Comparison of ENCODE assay signal across 13 cellular contexts in the genomic region with DNA sequence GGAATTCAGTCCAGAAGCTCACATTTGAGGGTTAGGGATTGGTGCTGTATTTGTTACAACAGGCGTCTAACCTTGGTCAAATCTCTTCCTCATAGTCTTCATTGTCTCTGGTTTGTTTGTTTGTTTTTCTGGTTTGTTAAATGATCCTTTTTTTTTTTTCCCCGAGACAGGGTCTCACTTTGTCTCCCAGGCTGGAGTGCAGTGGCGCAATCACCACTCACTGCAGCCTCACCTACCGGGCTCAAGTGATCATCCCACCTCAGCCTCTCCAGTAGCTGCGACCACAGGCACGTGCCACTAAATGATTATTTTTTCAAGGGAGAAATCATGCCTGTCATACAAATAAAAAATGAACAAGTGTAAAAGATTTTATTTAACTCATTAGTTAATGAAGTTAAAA. TPM values are rescaled to one million over a fixed set of nuclear protein-coding genes. Genes with fewer than 3 reads are reported as not detected.
DNase-seq lines count a peak whose midpoint lies in the region; ATAC-seq lines count a peak whose summit lies in the region.
"Had no signal": no experiment of that assay in that cellular context is flagged by ENCODE, and none has a peak within 500 bp of the region (broad histone marks: within the 10 kb centered on the region; RNA-seq: fewer than 3 reads in every experiment).

No MANE protein-coding gene starts in this region.

- no peak overlapping the region for H3K27ac ChIP-seq in CD4-positive, CD25-positive, alpha-beta regulatory T cell (ENCODE audit: insufficient read depth, low read length, poor library complexity, severe bottlenecking)
- no peak overlapping the region for H3K27ac ChIP-seq in naive thymus-derived CD4-positive, alpha-beta T cell (ENCODE audit: low read depth, low read length)
- H3K27ac ChIP-seq: upper lobe of right lung had no signal

- no peaks in the 10 kb centered on the region for H3K36me3 Mint-ChIP-seq in CD4-positive, CD25-positive, alpha-beta regulatory T cell
- H3K36me3 Mint-ChIP-seq in T-helper 17 cell (ENCODE audit: low read depth): peaks cover 4% of the 10 kb centered on the region
- H3K36me3 Mint-ChIP-seq in naive thymus-derived CD4-positive, alpha-beta T cell: no peaks in the 10 kb centered on the region

- intact Hi-C loops in naive thymus-derived CD4-positive, alpha-beta T cell (cut with micrococcal nuclease): loop anchor here (1.0 to 5.0 kb wide), 3 partner anchors 76 to 475 kb away; no protein-coding TSS in a partner anchor

- peaks cover 0 to 2% (median 0%) of the 10 kb centered on the region in 7 donors for H3K9me3 Mint-ChIP-seq in CD4-positive, CD25-positive, alpha-beta regulatory T cell
- no peaks in the 10 kb centered on the region for H3K9me3 Mint-ChIP-seq in naive thymus-derived CD4-positive, alpha-beta T cell

- peaks cover 13% of the 10 kb centered on the region for H3K4me1 ChIP-seq in CD4-positive, CD25-positive, alpha-beta regulatory T cell (ENCODE audit: control insufficient read depth, insufficient read depth, low read length, poor library complexity, severe bottlenecking)
- peaks cover 0 to 8% of the 10 kb centered on the region in 2 donors for H3K4me1 ChIP-seq in naive thymus-derived CD4-positive, alpha-beta T cell (ENCODE audit: control insufficient read depth in 2 of 2, insufficient read depth in 2 of 2, low read length in 2 of 2)

- DNase-seq in NCI-H748 (lab: John Stamatoyannopoulos, UW; ENCODE audit: unreplicated experiment): peak; percentile 2
- DNase-seq in NCI-H748 treated with DMSO at 0.1 percent for 48 hours (lab: John Stamatoyannopoulos, UW): no peak
- DNase-seq in CD4-positive, CD25-positive, alpha-beta regulatory T cell: no peak
- no peak for DNase-seq in T-helper 17 cell
- DNase-seq in naive thymus-derived CD4-positive, alpha-beta T cell: no peak
- DNase-seq in NK-92 treated with Interleukin-12 subunit alpha and Interleukin-12 subunit beta, amount 100 ng/mL, for 24 hours (lab: John Stamatoyannopoulos, UW): no peak
- DNase-seq: activated CD4-positive, CD25-positive, alpha-beta regulatory T cell; NCI-H1436 treated with DMSO at 0.1 percent for 48 hours; NCI-H510A treated with DMSO at 0.1 percent for 48 hours; stimulated activated CD4-positive, alpha-beta T cell treated with anti-CD3 and anti-CD28 coated beads, Interleukin-2, amount 100 ng/mL, for 48 hours had no signal

- CTCF ChIA-PET in naive thymus-derived CD4-positive, alpha-beta T cell (lab: Charles Lee): interaction anchor here (0.9 kb wide), 1 partner anchor 86 kb away, joined by 5 read pairs; no protein-coding TSS in a partner anchor

- H3K4me3 ChIP-seq in CD4-positive, CD25-positive, alpha-beta regulatory T cell (ENCODE audit: low read depth, low read length): no peak overlapping the region
- no peak overlapping the region for H3K4me3 ChIP-seq in naive thymus-derived CD4-positive, alpha-beta T cell (ENCODE audit: low read length)

- H3K27ac Mint-ChIP-seq in CD4-positive, CD25-positive, alpha-beta regulatory T cell: no peak overlapping the region
- H3K27ac Mint-ChIP-seq in T-helper 17 cell: no peak overlapping the region
- no peak overlapping the region for H3K27ac Mint-ChIP-seq in naive thymus-derived CD4-positive, alpha-beta T cell

- peaks cover 0 to 14% (median 8%) of the 10 kb centered on the region in 4 donors for H3K4me1 Mint-ChIP-seq in CD4-positive, CD25-positive, alpha-beta regulatory T cell
- H3K4me1 Mint-ChIP-seq in T-helper 17 cell: peaks cover 8% of the 10 kb centered on the region
- H3K4me1 Mint-ChIP-seq in naive thymus-derived CD4-positive, alpha-beta T cell: peaks cover 0 to 14% (median 10%) of the 10 kb centered on the region in 7 donors

- no peaks in the 10 kb centered on the region for H3K36me3 ChIP-seq in CD4-positive, CD25-positive, alpha-beta regulatory T cell (ENCODE audit: control insufficient read depth, insufficient read depth, low read length)
- no peaks in the 10 kb centered on the region for H3K36me3 ChIP-seq in naive thymus-derived CD4-positive, alpha-beta T cell (ENCODE audit: control insufficient read depth in 2 of 3, insufficient read depth in 3 of 3, low read length in 3 of 3)
- H3K36me3 ChIP-seq: upper lobe of right lung had no signal

- no peak for ATAC-seq in CD4-positive, CD25-positive, alpha-beta regulatory T cell (ENCODE audit: low read depth in 2 of 2)
- ATAC-seq in T-helper 17 cell: no peak
- no peak for ATAC-seq in naive thymus-derived CD4-positive, alpha-beta T cell
- ATAC-seq in HG02870 (IDR thresholded peaks at IDR 0.05; ENCODE audit: unreplicated experiment): no peak
- no peak for ATAC-seq in HG02759 (IDR thresholded peaks at IDR 0.05; ENCODE audit: unreplicated experiment)

- peaks cover 58% of the 10 kb centered on the region for H3K27me3 Mint-ChIP-seq in CD4-positive, CD25-positive, alpha-beta regulatory T cell
- peaks cover 26% of the 10 kb centered on the region for H3K27me3 Mint-ChIP-seq in T-helper 17 cell
- peaks cover 38 to 44% (median 38%) of the 10 kb centered on the region in 5 donors for H3K27me3 Mint-ChIP-seq in naive thymus-derived CD4-positive, alpha-beta T cell

- peak overlapping the region in 3 of 4 donors; percentile 26 to 57 (median 49) for H3K4me3 Mint-ChIP-seq in CD4-positive, CD25-positive, alpha-beta regulatory T cell
- H3K4me3 Mint-ChIP-seq in T-helper 17 cell: peak overlapping the region; percentile 86
- peak overlapping the region in 9 of 10 donors; percentile 62 to 80 (median 71) for H3K4me3 Mint-ChIP-seq in naive thymus-derived CD4-positive, alpha-beta T cell

- POLR2A ChIA-PET in naive thymus-derived CD4-positive, alpha-beta T cell (lab: Charles Lee): no interaction called here

- H3K27me3 ChIP-seq in CD4-positive, CD25-positive, alpha-beta regulatory T cell (ENCODE audit: control insufficient read depth, insufficient read depth, low read length): peaks cover 11% of the 10 kb centered on the region
- no peaks in the 10 kb centered on the region for H3K27me3 ChIP-seq in naive thymus-derived CD4-positive, alpha-beta T cell (ENCODE audit: control insufficient read depth in 2 of 2, insufficient read depth in 2 of 2, low read length in 2 of 2)

- H3K9me3 ChIP-seq in CD4-positive, CD25-positive, alpha-beta regulatory T cell (ENCODE audit: control insufficient read depth in 2 of 2, low read length in 2 of 2): no peaks in the 10 kb centered on the region
- H3K9me3 ChIP-seq in T-helper 17 cell (ENCODE audit: control insufficient read depth, low read length, poor library complexity, severe bottlenecking): no peaks in the 10 kb centered on the region
- no peaks in the 10 kb centered on the region for H3K9me3 ChIP-seq in naive thymus-derived CD4-positive, alpha-beta T cell (ENCODE audit: control insufficient read depth in 2 of 3, low read length in 3 of 3)
- H3K9me3 ChIP-seq: upper lobe of right lung had no signal

RNA-seq across cellular contexts. Expression of gene ADPGK, which starts 14.3 kb away (rescaled TPM):
- total RNA-seq in CD4-positive, CD25-positive, alpha-beta regulatory T cell: 89.0 TPM
- 10 to 100 TPM; 66.3 to 99.0 (median 83.8) TPM for polyA plus RNA-seq in CD4-positive, CD25-positive, alpha-beta regulatory T cell
- 100 to 1,000 TPM; 115 to 124 TPM for total RNA-seq in T-helper 17 cell
- total RNA-seq in naive thymus-derived CD4-positive, alpha-beta T cell: 100 to 1,000 TPM in 1 of 5 experiments, 10 to 100 TPM in 4; 96.2 to 129 (median 98.2) TPM
- polyA plus RNA-seq in naive thymus-derived CD4-positive, alpha-beta T cell: 100 to 1,000 TPM in 1 of 2 donors, 10 to 100 TPM in 1; 79.8 to 107 TPM
